6 cellular contexts compared by ENCODE assay signal in genomic region chr3:72900048-72900447, GRCh38.
"Had no signal": no experiment of that assay in that cellular context is flagged by ENCODE, and none has a peak within 500 bp of the region (broad histone marks: within the 10 kb centered on the region; RNA-seq: fewer than 3 reads in every experiment).

No MANE protein-coding gene starts in this region.

- H3K4me1 Mint-ChIP-seq: GM23338, H9 had no signal

- H3K4me3 Mint-ChIP-seq: GM23338, H9 had no signal

- H3K9me3 Mint-ChIP-seq: H9 had no signal

- DNase-seq: H9, HCEC 1CT, IMR-90, KG1 had no signal

- H3K27ac Mint-ChIP-seq: GM23338, H9 had no signal

- H3K4me3 ChIP-seq: GM23338, K562 had no signal

- ATAC-seq: GM23338, K562 had no signal
